ENCODE assay signal across 8 cellular contexts in genomic region chr5:139341187-139341688, GRCh38. TPM values are rescaled to one million over a fixed set of nuclear protein-coding genes. Genes with fewer than 3 reads are reported as not detected.
DNase-seq lines count a peak whose midpoint lies in the region; ATAC-seq and TF ChIP-seq lines count a peak whose summit lies in the region.

No MANE protein-coding gene starts in this region.

- H3K27me3 Mint-ChIP-seq in endothelial cell (ENCODE audit: unreplicated experiment): peaks cover 9% of the 10 kb centered on the region

- ATAC-seq in GM18907 (IDR thresholded peaks at IDR 0.05; ENCODE audit: unreplicated experiment) (no peak), HG02840 (IDR thresholded peaks at IDR 0.05; ENCODE audit: low FRiP score, unreplicated experiment) (no peak)

- 1 to 2% (median 1%) methylated on average over 14 to 17 of the region's 17 CpGs for WGBS in ovary, 3 donors

- H3K79me2 ChIP-seq in OCI-LY7 (ENCODE audit: insufficient read depth, low read depth, low read length): peaks cover 40% of the 10 kb centered on the region

- H3K4me1 ChIP-seq in OCI-LY7 (ENCODE audit: insufficient read depth, low read length, poor library complexity, severe bottlenecking) (peaks cover 30% of the 10 kb centered on the region), ovary (ENCODE audit: insufficient read depth) (peaks cover 12% of the 10 kb centered on the region)

- CTCF ChIA-PET in OCI-LY7 (lab: Charles Lee; ENCODE audit: unreplicated experiment): interaction anchor here (0.5 to 0.8 kb wide), 3 partner anchors 8 to 120 kb away, joined by 3 to 10 read pairs (median 5); no protein-coding TSS in a partner anchor

- H2AFZ ChIP-seq in OCI-LY7 (ENCODE audit: low read length): peak overlapping the region; percentile 86

- H3K9me3 Mint-ChIP-seq in endothelial cell (ENCODE audit: unreplicated experiment): no peaks in the 10 kb centered on the region

- no peaks in the 10 kb centered on the region for H3K27me3 ChIP-seq in ovary

- no peaks in the 10 kb centered on the region for H3K9me3 ChIP-seq in OCI-LY7 (ENCODE audit: low read length)
- no peaks in the 10 kb centered on the region for H3K9me3 ChIP-seq in ovary

- H3K27ac Mint-ChIP-seq in endothelial cell (ENCODE audit: unreplicated experiment): peak overlapping the region; percentile 99

- peak overlapping the region; percentile 97 for H3K4me3 Mint-ChIP-seq in endothelial cell (ENCODE audit: unreplicated experiment)

- intact Hi-C loops in OCI-LY7 (cut with micrococcal nuclease; ENCODE audit: unreplicated experiment) (loop anchor here (1.0 to 5.0 kb wide), 4 partner anchors 47 to 90 kb away; no protein-coding TSS in a partner anchor), ovary (cut with DNase I) (loop anchor here in 2 of 4 donors (5.0 kb wide), 2 partner anchors 44 to 49 kb away; partner anchors contain the start of gene MATR3 (in 1 of the 2))

- H4K20me1 ChIP-seq in OCI-LY7 (ENCODE audit: insufficient read depth, low read length): peaks cover 18% of the 10 kb centered on the region; the same call in 1 of the 2 replicates

- no peak for TF ChIP-seq POLR2A in ovary (IDR thresholded peaks at IDR 0.05)

- TF ChIP-seq EP300 in ovary (IDR thresholded peaks at IDR 0.05): no peak

- DNase-seq in GM12864 (ENCODE audit: low read depth) (no peak), OCI-LY7 (ENCODE audit: low spot score) (no peak), endothelial cell (ENCODE audit: low spot score) (no peak), ovary (no peak), NCI-H146 treated with DMSO at 0.1 percent for 48 hours (lab: John Stamatoyannopoulos, UW; ENCODE audit: unreplicated experiment) (no peak)
- DNase-seq in NK-92 treated with Interleukin-12 subunit alpha and Interleukin-12 subunit beta, amount 100 ng/mL, for 24 hours (lab: John Stamatoyannopoulos, UW): no peak

- H3K4me3 ChIP-seq in GM12864 (ENCODE audit: low read depth, low read length) (peak overlapping the region; percentile 93), OCI-LY7 (ENCODE audit: low read depth, low read length, poor library complexity, severe bottlenecking) (peak overlapping the region; percentile 88), ovary (peak overlapping the region; percentile 96)

- H3K4me1 Mint-ChIP-seq in endothelial cell (ENCODE audit: unreplicated experiment): peaks cover 27% of the 10 kb centered on the region

- POLR2A ChIA-PET in OCI-LY7 (lab: Charles Lee): interaction anchor here (0.8 to 1.8 kb wide), 4 partner anchors 13 to 47 kb away, joined by 3 to 8 read pairs (median 5); partner anchors contain the start of gene MATR3

- H3K36me3 Mint-ChIP-seq in endothelial cell (ENCODE audit: low read depth, unreplicated experiment): no peaks in the 10 kb centered on the region

- no TSS peak for BruUV-seq in OCI-LY7 (replicated peaks; lab: Mats Ljungman, UMichigan)

- H3K27ac ChIP-seq in OCI-LY7 (ENCODE audit: low read depth, low read length, poor library complexity, severe bottlenecking): peak overlapping the region; percentile 92
- H3K27ac ChIP-seq in ovary: no peak overlapping the region

- peak overlapping the region; percentile 97 for H3K4me2 ChIP-seq in OCI-LY7 (ENCODE audit: low read length)

- no peak for TF ChIP-seq CTCF in GM12864 (IDR thresholded peaks at IDR 0.05; ENCODE audit: low read depth, low read length, missing control alignments)
- no peak for TF ChIP-seq CTCF in OCI-LY7 (conservative IDR thresholded peaks at IDR 0.05; ENCODE audit: low read length)
- TF ChIP-seq CTCF in endothelial cell (IDR thresholded peaks at IDR 0.05; ENCODE audit: unreplicated experiment): no peak
- no peak for TF ChIP-seq CTCF in ovary (IDR thresholded peaks at IDR 0.05)

- H3K36me3 ChIP-seq in OCI-LY7 (ENCODE audit: insufficient read depth, low read length) (peaks cover 22% of the 10 kb centered on the region), ovary (no peaks in the 10 kb centered on the region)

- no peaks in the 10 kb centered on the region for H3K9me2 ChIP-seq in OCI-LY7 (ENCODE audit: insufficient read depth, low read length)

RNA-seq across cellular contexts. Expression of gene PAIP2, which starts 0.4 kb away (rescaled TPM):
- total RNA-seq in OCI-LY7 (2014; rRNA removed; shearing (Covaris generic)): 64.3 and 73.6 TPM in 2 replicates
- total RNA-seq in OCI-LY7 (2022) (97.8 and 113 TPM in 2 replicates), endothelial cell (ENCODE audit: unreplicated experiment) (71.5 TPM), ovary (100 to 1,000 TPM in 4 of 7 donors, 10 to 100 TPM in 3; 68.4 to 113 (median 100) TPM)
- 100 to 1,000 TPM; 111 to 142 TPM for polyA plus RNA-seq in ovary

RNA-seq across cellular contexts. Expression of gene SLC23A1, which starts 41.9 kb away (rescaled TPM):
- total RNA-seq in OCI-LY7 (2014; rRNA removed; shearing (Covaris generic)): 14.6 and 20.3 TPM in 2 replicates
- total RNA-seq in OCI-LY7 (2022) (63.1 and 67.9 TPM in 2 replicates), endothelial cell (ENCODE audit: unreplicated experiment) (not detected), ovary (10 to 100 TPM in 1 of 7 donors, 1 to 10 TPM in 3, under 1 TPM in 1, not detected in 2; 0.10 to 14.5 (median 1.2) TPM)
- polyA plus RNA-seq in ovary: under 1 TPM in 1 of 2 donors, not detected in 1; 0.05 TPM

RNA-seq across cellular contexts. Expression of gene MATR3, which starts 47.7 kb away (rescaled TPM):
- 205 and 276 TPM in 2 replicates for total RNA-seq in OCI-LY7 (2014; rRNA removed; shearing (Covaris generic))
- 270 and 274 TPM in 2 replicates for total RNA-seq in OCI-LY7 (2022)
- total RNA-seq in endothelial cell (ENCODE audit: unreplicated experiment): 235 TPM
- total RNA-seq in ovary: 100 to 1,000 TPM; 184 to 297 (median 227) TPM
- 100 to 1,000 TPM; 174 to 222 TPM for polyA plus RNA-seq in ovary

RNA-seq across cellular contexts. Expression of gene MZB1, which starts 48.5 kb away (rescaled TPM):
- 1,014 and 1,052 TPM in 2 replicates for total RNA-seq in OCI-LY7 (2014; rRNA removed; shearing (Covaris generic))
- total RNA-seq in OCI-LY7 (2022) (727 and 819 TPM in 2 replicates), endothelial cell (ENCODE audit: unreplicated experiment) (0.38 TPM), ovary (1 to 10 TPM in 3 of 7 donors, under 1 TPM in 3, not detected in 1; 0.50 to 1.8 (median 1.2) TPM)
- 1 to 10 TPM in 1 of 2 donors, under 1 TPM in 1; 0.91 to 1.7 TPM for polyA plus RNA-seq in ovary

RNA-seq across cellular contexts. Expression of gene PROB1, which starts 53.7 kb away (rescaled TPM):
- total RNA-seq in OCI-LY7 (2014; rRNA removed; shearing (Covaris generic)): 4.4 and 4.6 TPM in 2 replicates
- 4.6 and 5.9 TPM in 2 replicates for total RNA-seq in OCI-LY7 (2022)
- total RNA-seq in endothelial cell (ENCODE audit: unreplicated experiment): 7.3 TPM
- total RNA-seq in ovary: 1 to 10 TPM in 4 of 7 donors, under 1 TPM in 3; 0.60 to 2.0 (median 1.0) TPM
- polyA plus RNA-seq in ovary: 1 to 10 TPM in 1 of 2 donors, under 1 TPM in 1; 0.65 to 1.0 TPM
